19 cellular contexts compared by ENCODE assay signal in the genomic region with DNA sequence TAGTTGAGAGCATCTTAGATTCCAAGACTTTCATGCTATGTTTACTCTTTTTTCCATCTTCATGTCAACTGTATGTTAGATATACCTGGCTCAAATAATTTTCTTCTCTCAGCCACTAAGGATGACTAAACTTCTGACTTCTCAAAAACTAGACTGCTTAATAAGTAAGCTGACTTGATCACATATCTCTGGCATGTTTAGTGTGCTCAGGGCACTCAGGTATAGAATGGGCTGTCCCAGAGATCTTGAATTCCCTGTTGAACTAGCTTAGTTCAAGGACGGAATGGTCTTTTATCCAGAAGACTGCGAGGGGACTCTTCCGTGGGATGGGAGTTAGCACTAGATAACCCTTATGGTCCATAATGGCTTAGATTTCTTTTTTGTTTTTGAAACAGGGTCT. TPM values are rescaled to one million over a fixed set of nuclear protein-coding genes. Genes with fewer than 3 reads are reported as not detected.
DNase-seq lines count a peak whose midpoint lies in the region.
"Had no signal": no experiment of that assay in that cellular context is flagged by ENCODE, and none has a peak within 500 bp of the region (broad histone marks: within the 10 kb centered on the region; RNA-seq: fewer than 3 reads in every experiment).

No MANE protein-coding gene starts in this region.

- no peaks in the 10 kb centered on the region for H3K9me3 ChIP-seq in Karpas-422 (ENCODE audit: low read length)
- H3K9me3 ChIP-seq: A549, HAP-1 had no signal

- H3K9me2 ChIP-seq in Karpas-422 (replicated peaks; ENCODE audit: insufficient read depth, low read length): no peaks in the 10 kb centered on the region

- peak overlapping the region; percentile 73 for H3K27ac ChIP-seq in Karpas-422 (ENCODE audit: low read length)
- H3K27ac ChIP-seq: A549, C4-2B had no signal

- H3K4me2 ChIP-seq in Karpas-422 (ENCODE audit: low read depth, low read length, poor library complexity, severe bottlenecking): no peak overlapping the region
- H3K4me2 ChIP-seq: A549 had no signal

- H2AFZ ChIP-seq in Karpas-422 (ENCODE audit: low read length): no peak overlapping the region

- in situ Hi-C loops in ACHN (cut with HindIII; ENCODE audit: low pct_ligation_motif_present, low pct_unique_long_range_greater_than_20kb, low sequenced_read_pairs): no loop called here

- no peak overlapping the region for H3K9ac ChIP-seq in Karpas-422 (ENCODE audit: low read length)

- H3K4me1 ChIP-seq in Karpas-422 (ENCODE audit: low read length): peaks cover 58% of the 10 kb centered on the region
- H3K4me1 ChIP-seq: A549, HAP-1 had no signal

- no peak overlapping the region for H3K4me3 ChIP-seq in Karpas-422 (ENCODE audit: low read length)
- H3K4me3 ChIP-seq: A549, GM12878, HAP-1 had no signal

- H3K36me3 ChIP-seq in Karpas-422 (ENCODE audit: insufficient read depth, low read length): peaks cover 79% of the 10 kb centered on the region

- no peaks in the 10 kb centered on the region for H3K27me3 ChIP-seq in Karpas-422 (ENCODE audit: low read length)

- DNase-seq in NCI-H82 (lab: John Stamatoyannopoulos, UW) (peak; percentile 29), NCI-H82 treated with DMSO at 0.1 percent for 48 hours (lab: John Stamatoyannopoulos, UW; ENCODE audit: unreplicated experiment) (no peak), Karpas-422 (no peak), kidney tubule cell (ENCODE audit: low spot score) (peak; percentile 51), NCI-H524 (lab: John Stamatoyannopoulos, UW) (no peak), ACHN (no peak)
- DNase-seq: 8988T; CD4-positive, alpha-beta T cell; CD8-positive, alpha-beta memory T cell; DMS 273 treated with DMSO at 0.1 percent for 48 hours; DMS79; EL; GDM1; GOT3; HFFc6 had no signal

- peaks cover 68% of the 10 kb centered on the region for H3K79me2 ChIP-seq in Karpas-422 (ENCODE audit: low read length)

- H4K20me1 ChIP-seq in Karpas-422 (ENCODE audit: insufficient read depth, low read depth, low read length): no peaks in the 10 kb centered on the region; the same call in 1 of the 2 replicates

RNA-seq across cellular contexts. Expression of a gene that starts 13.0 kb away (rescaled TPM):
- total RNA-seq in Karpas-422 (2014; rRNA removed; shearing (Covaris generic); ENCODE audit: low replicate concordance): 103 and 133 TPM in 2 replicates

RNA-seq across cellular contexts. Expression of a gene that starts 52.6 kb away (rescaled TPM):
- 33.2 and 91.5 TPM in 2 replicates for total RNA-seq in Karpas-422 (2014; rRNA removed; shearing (Covaris generic); ENCODE audit: low replicate concordance)

RNA-seq across cellular contexts. Expression of a gene that starts 52.8 kb away (rescaled TPM):
- 29.7 and 56.3 TPM in 2 replicates for total RNA-seq in Karpas-422 (2014; rRNA removed; shearing (Covaris generic); ENCODE audit: low replicate concordance)

Comparison
In these comparisons a context has a peak if more than half of its experiments do, and no peak if none do; other contexts are left out.
1. DNase-seq: peak in NCI-H82 (single experiment) and kidney tubule cell (single experiment); none in NCI-H82 treated with DMSO at 0.1 percent for 48 hours (single experiment), Karpas-422 (single experiment), NCI-H524 (0 of 2) and ACHN (single experiment).